13 cellular contexts compared by ENCODE assay signal in genomic region chr4:172813359-172813923, GRCh38.
DNase-seq lines count a peak whose midpoint lies in the region; ATAC-seq lines count a peak whose summit lies in the region.
"Had no signal": no experiment of that assay in that cellular context is flagged by ENCODE, and none has a peak within 500 bp of the region (broad histone marks: within the 10 kb centered on the region; RNA-seq: fewer than 3 reads in every experiment).

No MANE protein-coding gene starts in this region.

- H2BK120ac ChIP-seq in mesenchymal stem cell (ENCODE audit: low read depth, low read length) = no peak overlapping the region

- H3K23ac ChIP-seq in mesenchymal stem cell (ENCODE audit: low read length in 2 of 2) = no peak overlapping the region

- H3K36me3 ChIP-seq in mesenchymal stem cell (ENCODE audit: control insufficient read depth in 1 of 2, insufficient read depth in 2 of 2, low read depth in 1 of 2, low read length in 2 of 2) = no peaks in the 10 kb centered on the region

- H3K27ac ChIP-seq in mesenchymal stem cell (ENCODE audit: low read length, poor library complexity, severe bottlenecking) = peak overlapping the region; percentile 11

- no peak overlapping the region for H2AFZ ChIP-seq in mesenchymal stem cell (ENCODE audit: low read depth, low read length)

- peak; percentile 12 for DNase-seq in HCEC 1CT
- DNase-seq in mesenchymal stem cell = peak; percentile 17
- DNase-seq in DMS153 (lab: John Stamatoyannopoulos, UW) = no peak
- DNase-seq in stimulated activated CD4-positive, alpha-beta T cell treated with anti-CD3 and anti-CD28 coated beads, Interleukin-12 subunit alpha, Interleukin-12 subunit beta, amount 100 ng/mL, for 4 hours = no peak
- no peak for DNase-seq in mucosa of gallbladder (ENCODE audit: low spot score)
- DNase-seq in LoVo (ENCODE audit: low spot score) = no peak
- DNase-seq: DND-41; islet precursor cell; NCI-H446; stimulated activated CD8-positive, alpha-beta memory T cell treated with anti-CD3 and anti-CD28 coated beads, Interleukin-4, amount 100 ng/mL, for 48 hours had no signal

- ATAC-seq in GM18909 (IDR thresholded peaks at IDR 0.05; ENCODE audit: poor library complexity, unreplicated experiment) (peak; percentile 88), HG03457 (IDR thresholded peaks at IDR 0.05; ENCODE audit: unreplicated experiment) (peak; percentile 80)
- ATAC-seq: activated naive CD4-positive, alpha-beta T cell treated with anti-CD3 and anti-CD28 coated beads, Interleukin-2, amount 50 U/mL, for 72 hours had no signal

- WGBS in mesenchymal stem cell = 81% methylated on average over 9 of the region's 11 CpGs

- no peaks in the 10 kb centered on the region for H3K27me3 ChIP-seq in mesenchymal stem cell (ENCODE audit: control insufficient read depth in 1 of 2, insufficient read depth in 1 of 2, low read length in 2 of 2)

- peaks cover 8% of the 10 kb centered on the region for H3K4me1 ChIP-seq in mesenchymal stem cell (ENCODE audit: control insufficient read depth, insufficient read depth, low read depth, low read length)

- no peak overlapping the region for H2BK12ac ChIP-seq in mesenchymal stem cell (ENCODE audit: low read length in 2 of 2)

- H4K91ac ChIP-seq in mesenchymal stem cell (ENCODE audit: low read length) = no peak overlapping the region

- H3K9me3 ChIP-seq in mesenchymal stem cell (ENCODE audit: control insufficient read depth, low read length) = no peaks in the 10 kb centered on the region

- no peak overlapping the region for H2BK5ac ChIP-seq in mesenchymal stem cell (ENCODE audit: low read depth, low read length, poor library complexity, severe bottlenecking)

- H3K9ac ChIP-seq in mesenchymal stem cell (ENCODE audit: low read length) = no peak overlapping the region

- H3K14ac ChIP-seq in mesenchymal stem cell (ENCODE audit: low read length in 2 of 2) = no peak overlapping the region

- H2AK5ac ChIP-seq in mesenchymal stem cell (ENCODE audit: low read length, severe bottlenecking) = no peak overlapping the region

- H3K4me3 ChIP-seq in mesenchymal stem cell (ENCODE audit: insufficient read depth in 1 of 2, low read depth in 1 of 2, low read length in 2 of 2) = no peak overlapping the region

- no peak overlapping the region for H2BK15ac ChIP-seq in mesenchymal stem cell (ENCODE audit: low read depth, poor library complexity, severe bottlenecking)

- H3K79me1 ChIP-seq in mesenchymal stem cell (replicated peaks; ENCODE audit: low read length, poor library complexity, severe bottlenecking) = no peaks in the 10 kb centered on the region

- H3K4ac ChIP-seq in mesenchymal stem cell (ENCODE audit: low read depth in 1 of 2, low read length in 2 of 2) = no peak overlapping the region

- peak overlapping the region; percentile 19 for H3K4me2 ChIP-seq in mesenchymal stem cell (ENCODE audit: low read length, poor library complexity, severe bottlenecking)

- H4K8ac ChIP-seq in mesenchymal stem cell (ENCODE audit: low read length) = no peak overlapping the region

- no peak overlapping the region for H3K18ac ChIP-seq in mesenchymal stem cell (ENCODE audit: low read depth in 1 of 2, low read length in 2 of 2)

Comparison
In these comparisons a context has a peak if more than half of its experiments do, and no peak if none do; other contexts are left out.
1. DNase-seq: peak in HCEC 1CT (single experiment) and mesenchymal stem cell (single experiment); none in DMS153 (single experiment), stimulated activated CD4-positive, alpha-beta T cell treated with anti-CD3 and anti-CD28 coated beads, Interleukin-12 subunit alpha, Interleukin-12 subunit beta, amount 100 ng/mL, for 4 hours (single experiment), mucosa of gallbladder (single experiment) and LoVo (single experiment).